19 cellular contexts compared by ENCODE assay signal in genomic region chr22:17633998-17634323, GRCh38. TPM values are rescaled to one million over a fixed set of nuclear protein-coding genes. Genes with fewer than 3 reads are reported as not detected.
DNase-seq lines count a peak whose midpoint lies in the region; ATAC-seq and TF ChIP-seq lines count a peak whose summit lies in the region.
"Had no signal": no experiment of that assay in that cellular context is flagged by ENCODE, and none has a peak within 500 bp of the region (broad histone marks: within the 10 kb centered on the region; RNA-seq: fewer than 3 reads in every experiment).

No MANE protein-coding gene starts in this region.

- POLR2A ChIA-PET in SK-N-SH (lab: Yijun Ruan, JAX) (no interaction called here), OCI-LY7 (lab: Charles Lee) (interaction anchor here (0.6 to 0.7 kb wide), 2 partner anchors 130 to 503 kb away, joined by 3 read pairs; no protein-coding TSS in a partner anchor)

- TF ChIP-seq RAD21 in SK-N-SH (IDR thresholded peaks at IDR 0.05; ENCODE audit: low read length): no peak

- H3K4me2 ChIP-seq in SK-N-SH (peak overlapping the region; percentile 43; the same call in 1 of the 2 replicates), OCI-LY7 (ENCODE audit: low read length) (no peak overlapping the region)
- H3K4me2 ChIP-seq: BLaER1 treated with 17β-estradiol and CSF1 and Interleukin-3, amounts not matched to agents 10 nM and 100 nM had no signal

- H3K27ac Mint-ChIP-seq in nephron progenitor cell (peak overlapping the region; percentile 98), glutamatergic neuron (ENCODE audit: unreplicated experiment) (no peak overlapping the region)
- H3K27ac Mint-ChIP-seq: activated CD4-positive, alpha-beta T cell treated with anti-CD3 and anti-CD28 coated beads for 36 hours had no signal

- H3K36me3 ChIP-seq in SK-N-SH (replicated peaks in 1 of 2; ENCODE audit: control insufficient read depth in 1 of 2, insufficient read depth in 2 of 2, low read length in 1 of 2) (no peaks in the 10 kb centered on the region), breast epithelium (no peaks in the 10 kb centered on the region), OCI-LY7 (ENCODE audit: insufficient read depth, low read length) (no peaks in the 10 kb centered on the region), ovary (no peaks in the 10 kb centered on the region)
- H3K36me3 ChIP-seq: BLaER1 treated with 17β-estradiol and CSF1 and Interleukin-3, amounts not matched to agents 10 nM and 100 nM; stomach had no signal

- H3K9ac ChIP-seq in SK-N-SH: peak overlapping the region; percentile 32; the same call in 1 of the 2 replicates
- H3K9ac ChIP-seq: BLaER1 treated with 17β-estradiol and CSF1 and Interleukin-3, amounts not matched to agents 10 nM and 100 nM had no signal

- WGBS in SK-N-SH (ENCODE audit: low lambda C conversion rate): 94% methylated on average over 3 of the region's 3 CpGs
- WGBS in ovary, 3 donors: 53 to 71% (median 67%) methylated on average over 3 of the region's 3 CpGs

- H4K20me1 ChIP-seq in SK-N-SH (ENCODE audit: insufficient read depth): no peaks in the 10 kb centered on the region
- H4K20me1 ChIP-seq in OCI-LY7 (ENCODE audit: insufficient read depth, low read length): no peaks in the 10 kb centered on the region
- H4K20me1 ChIP-seq: BLaER1 treated with 17β-estradiol and CSF1 and Interleukin-3, amounts not matched to agents 10 nM and 100 nM had no signal

- no peaks in the 10 kb centered on the region for H3K9me2 ChIP-seq in SK-N-SH
- H3K9me2 ChIP-seq in OCI-LY7 (ENCODE audit: insufficient read depth, low read length): no peaks in the 10 kb centered on the region

- H3K4me3 ChIP-seq in SK-N-SH (ENCODE audit: low read depth in 2 of 2, low read length in 1 of 2) (no peak overlapping the region), breast epithelium (no peak overlapping the region), OCI-LY7 (ENCODE audit: low read depth, low read length, poor library complexity, severe bottlenecking) (no peak overlapping the region), ovary (no peak overlapping the region)
- H3K4me3 ChIP-seq: BLaER1 treated with 17β-estradiol and CSF1 and Interleukin-3, amounts not matched to agents 10 nM and 100 nM; stomach had no signal

- peaks cover 21% of the 10 kb centered on the region; the same call in 1 of the 2 replicates for H3K79me2 ChIP-seq in SK-N-SH (ENCODE audit: insufficient read depth)
- H3K79me2 ChIP-seq in OCI-LY7 (ENCODE audit: insufficient read depth, low read depth, low read length): peaks cover 10% of the 10 kb centered on the region; the same call in 1 of the 2 replicates

- TF ChIP-seq EP300 in SK-N-SH (IDR thresholded peaks at IDR 0.05; ENCODE audit: borderline replicate concordance in 1 of 2, low read depth in 1 of 2, low read length in 1 of 2): no peak
- TF ChIP-seq EP300 in ovary (IDR thresholded peaks at IDR 0.05): no peak

- no peak for ATAC-seq in SK-N-SH treated with all-trans-retinoic acid at 6 μM for 48 hours
- ATAC-seq: activated CD4-positive, alpha-beta T cell treated with anti-CD3 and anti-CD28 coated beads for 36 hours; right cardiac atrium had no signal

- DNase-seq in SK-N-SH (no peak), breast epithelium (ENCODE audit: low spot score in 2 of 2) (no peak), nephron progenitor cell (no peak), glutamatergic neuron (no peak), OCI-LY7 (ENCODE audit: low spot score) (no peak), ovary (no peak)
- no peak for DNase-seq in stimulated activated CD4-positive, alpha-beta T cell treated with anti-CD3 and anti-CD28 coated beads, Interleukin-2, amount 100 ng/mL, for 24 hours
- DNase-seq: activated CD4-positive, alpha-beta T cell treated with anti-CD3 and anti-CD28 coated beads for 36 hours; activated gamma-delta T cell; aorta; DMS153; left cardiac atrium; NCI-H748 treated with DMSO at 0.1 percent for 48 hours; right cardiac atrium; stimulated activated CD4-positive, alpha-beta T cell treated with anti-CD3 and anti-CD28 coated beads, Interleukin-1b, Interleukin-23, amount 100 ng/mL, for 48 hours; stomach had no signal

- CTCF ChIA-PET in SK-N-SH (lab: Yijun Ruan, JAX): no interaction called here
- CTCF ChIA-PET in OCI-LY7 (lab: Charles Lee; ENCODE audit: unreplicated experiment): no interaction called here

- H3F3A ChIP-seq in SK-N-SH (replicated peaks; ENCODE audit: insufficient read depth): peaks cover 55% of the 10 kb centered on the region

- peaks cover 0 to 20% of the 10 kb centered on the region in 2 experiments; a peak in 2 of 4 replicates for H3K4me1 ChIP-seq in SK-N-SH (ENCODE audit: control insufficient read depth in 1 of 2, insufficient read depth in 2 of 2, low read depth in 1 of 2, low read length in 1 of 2)
- H3K4me1 ChIP-seq in breast epithelium: peaks cover 0 to 6% of the 10 kb centered on the region in 2 donors
- H3K4me1 ChIP-seq in OCI-LY7 (ENCODE audit: insufficient read depth, low read length, poor library complexity, severe bottlenecking): peaks cover 20% of the 10 kb centered on the region
- H3K4me1 ChIP-seq in ovary (ENCODE audit: insufficient read depth): peaks cover 4% of the 10 kb centered on the region

- no peak for TF ChIP-seq CTCF in SK-N-SH (IDR thresholded peaks at IDR 0.05)
- TF ChIP-seq CTCF in breast epithelium (IDR thresholded peaks at IDR 0.05): no peak
- TF ChIP-seq CTCF in nephron progenitor cell (IDR thresholded peaks at IDR 0.05): no peak
- TF ChIP-seq CTCF in glutamatergic neuron (IDR thresholded peaks at IDR 0.05; ENCODE audit: partially characterized antibody, unreplicated experiment): no peak
- no peak for TF ChIP-seq CTCF in OCI-LY7 (conservative IDR thresholded peaks at IDR 0.05; ENCODE audit: low read length)
- TF ChIP-seq CTCF in ovary (IDR thresholded peaks at IDR 0.05): no peak

- H3K27me3 ChIP-seq in SK-N-SH (ENCODE audit: insufficient read depth): no peaks in the 10 kb centered on the region
- no peaks in the 10 kb centered on the region for H3K27me3 ChIP-seq in breast epithelium
- H3K27me3 ChIP-seq in ovary: no peaks in the 10 kb centered on the region
- H3K27me3 ChIP-seq: BLaER1 treated with 17β-estradiol and CSF1 and Interleukin-3, amounts not matched to agents 10 nM and 100 nM; stomach had no signal

- no peak overlapping the region for H3K4me3 Mint-ChIP-seq in nephron progenitor cell
- H3K4me3 Mint-ChIP-seq in glutamatergic neuron (ENCODE audit: unreplicated experiment): no peak overlapping the region
- H3K4me3 Mint-ChIP-seq: activated CD4-positive, alpha-beta T cell treated with anti-CD3 and anti-CD28 coated beads for 36 hours had no signal

- peaks cover 30% of the 10 kb centered on the region for H3K4me1 Mint-ChIP-seq in nephron progenitor cell
- H3K4me1 Mint-ChIP-seq in glutamatergic neuron (ENCODE audit: low read depth, unreplicated experiment): peaks cover 4% of the 10 kb centered on the region

- H3K27ac ChIP-seq in SK-N-SH (ENCODE audit: low read depth in 2 of 2, low read length in 1 of 2) (peak overlapping the region; percentile 51 to 87; a peak in 3 of 4 replicates), breast epithelium (peak overlapping the region; percentile 79 to 83), OCI-LY7 (ENCODE audit: low read depth, low read length, poor library complexity, severe bottlenecking) (no peak overlapping the region), ovary (peak overlapping the region in 1 of 2 donors; percentile 62)
- H3K27ac ChIP-seq: 22Rv1; BLaER1 treated with 17β-estradiol and CSF1 and Interleukin-3, amounts not matched to agents 10 nM and 100 nM had no signal

- H3K9me3 ChIP-seq in SK-N-SH (no peaks in the 10 kb centered on the region), breast epithelium (no peaks in the 10 kb centered on the region), OCI-LY7 (ENCODE audit: low read length) (no peaks in the 10 kb centered on the region), ovary (no peaks in the 10 kb centered on the region)
- H3K9me3 ChIP-seq: BLaER1 treated with 17β-estradiol and CSF1 and Interleukin-3, amounts not matched to agents 10 nM and 100 nM; stomach had no signal

- H3K36me3 Mint-ChIP-seq in nephron progenitor cell (ENCODE audit: low read depth) (no peaks in the 10 kb centered on the region), glutamatergic neuron (ENCODE audit: unreplicated experiment) (no peaks in the 10 kb centered on the region)

- no TSS peak for BruUV-seq in OCI-LY7 (replicated peaks; lab: Mats Ljungman, UMichigan)

- H3K9me3 Mint-ChIP-seq in nephron progenitor cell: no peaks in the 10 kb centered on the region
- H3K9me3 Mint-ChIP-seq in glutamatergic neuron (ENCODE audit: unreplicated experiment): no peaks in the 10 kb centered on the region

- peaks cover under 1% of the 10 kb centered on the region for H3K27me3 Mint-ChIP-seq in nephron progenitor cell (ENCODE audit: low read depth, poor library complexity)
- no peaks in the 10 kb centered on the region for H3K27me3 Mint-ChIP-seq in glutamatergic neuron (ENCODE audit: unreplicated experiment)
- H3K27me3 Mint-ChIP-seq: activated CD4-positive, alpha-beta T cell treated with anti-CD3 and anti-CD28 coated beads for 36 hours had no signal

- intact Hi-C loops in breast epithelium (cut with DNase I; ENCODE audit: low total_unique reads): no loop called here
- intact Hi-C loops in OCI-LY7 (cut with micrococcal nuclease; ENCODE audit: unreplicated experiment): loop anchor here (10.0 kb wide), 2 partner anchors 141 to 419 kb away; partner anchors contain the start of genes ADA2 and BID
- intact Hi-C loops in ovary (cut with DNase I): loop anchor here in 1 of 4 donors (10.0 kb wide), 1 partner anchor 59 kb away; no protein-coding TSS in a partner anchor

- H2AFZ ChIP-seq in SK-N-SH (ENCODE audit: low read depth) (peak overlapping the region; percentile 12; the same call in 1 of the 2 replicates), OCI-LY7 (ENCODE audit: low read length) (no peak overlapping the region)

- TF ChIP-seq POLR2A in breast epithelium (IDR thresholded peaks at IDR 0.05) (no peak), ovary (IDR thresholded peaks at IDR 0.05) (no peak)

TF ChIP-seq in SK-N-SH treated with all-trans-retinoic acid at 6 μM for 48 hours, 23 proteins besides CTCF, POLR2A, EP300 and RAD21 (continues in another document):
- no peak for TF ChIP-seq ARNTL (CRISPR knock-in tag; IDR thresholded peaks at IDR 0.05; ENCODE audit: borderline replicate concordance, low read depth)

RNA-seq across cellular contexts. Expression of gene BCL2L13, which starts 4.6 kb away (rescaled TPM):
- polyA plus RNA-seq in SK-N-SH (2012; rRNA removed): 37.1 and 51.3 TPM in 2 replicates
- polyA plus RNA-seq in SK-N-SH (2012; cell fraction: cytosol; rRNA removed): 34.8 and 43.2 TPM in 2 replicates
- polyA plus RNA-seq in SK-N-SH (2012; cell fraction: nucleus; rRNA removed): 23.9 and 31.8 TPM in 2 replicates
- total RNA-seq in breast epithelium: 100 to 1,000 TPM in 1 of 3 donors, 10 to 100 TPM in 2; 46.9 to 140 (median 61.6) TPM
- 42.6 TPM for total RNA-seq in glutamatergic neuron (ENCODE audit: unreplicated experiment)
- 21.7 and 25.2 TPM in 2 replicates for total RNA-seq in OCI-LY7 (2014; rRNA removed; shearing (Covaris generic))
- total RNA-seq in OCI-LY7 (2022): 38.3 and 41.3 TPM in 2 replicates
- total RNA-seq in ovary: 10 to 100 TPM; 22.9 to 39.5 (median 33.8) TPM
- polyA plus RNA-seq in ovary: 10 to 100 TPM; 19.9 to 38.3 TPM

RNA-seq across cellular contexts. Expression of gene ATP6V1E1, which starts 5.4 kb away (rescaled TPM):
- polyA plus RNA-seq in SK-N-SH (2012; rRNA removed) (140 and 195 TPM in 2 replicates), ovary (100 to 1,000 TPM; 102 to 201 TPM)
- polyA plus RNA-seq in SK-N-SH (2012; cell fraction: cytosol; rRNA removed): 181 and 188 TPM in 2 replicates
- polyA plus RNA-seq in SK-N-SH (2012; cell fraction: nucleus; rRNA removed): 68.3 and 108 TPM in 2 replicates
- total RNA-seq in breast epithelium (100 to 1,000 TPM; 111 to 163 (median 117) TPM), glutamatergic neuron (ENCODE audit: unreplicated experiment) (112 TPM), OCI-LY7 (2022) (100 and 108 TPM in 2 replicates), ovary (10 to 100 TPM; 69.0 to 95.4 (median 80.8) TPM)
- total RNA-seq in OCI-LY7 (2014; rRNA removed; shearing (Covaris generic)): 82.2 and 86.5 TPM in 2 replicates
